ENCODE assay signal across 1 cellular context in genomic region chr2:142930835-142931398, GRCh38.
TF ChIP-seq lines count a peak whose summit lies in the region.

No MANE protein-coding gene starts in this region.

TF ChIP-seq in K562, 482 proteins besides CTCF, POLR2A, EP300 and RAD21 (continued from another document and continues in another):
- peak; percentile 80; the same call in 1 of the 2 replicates for TF ChIP-seq DIDO1 (tag; IDR thresholded peaks at IDR 0.05; ENCODE audit: low read depth)
- TF ChIP-seq SP1 (CRISPR knock-in tag; IDR thresholded peaks at IDR 0.05): peak; percentile 60; the same call in 1 of the 2 replicates
- no peak for TF ChIP-seq ZNF551 (CRISPR knock-in tag; IDR thresholded peaks at IDR 0.05)
- no peak for TF ChIP-seq SAFB (IDR thresholded peaks at IDR 0.05; ENCODE audit: borderline replicate concordance, low read depth, low read length)
- peak; percentile 64 for TF ChIP-seq E2F8 (IDR thresholded peaks at IDR 0.05; ENCODE audit: low read depth, partially characterized antibody)
- peak; percentile 27; the same call in 1 of the 2 replicates for TF ChIP-seq ETV5 (CRISPR knock-in tag; IDR thresholded peaks at IDR 0.05; ENCODE audit: low read depth)
- TF ChIP-seq ZBTB11 (CRISPR knock-in tag; IDR thresholded peaks at IDR 0.05): peak in 1 of 3 experiments; percentile 89; a peak in 2 of 6 replicates
- TF ChIP-seq TCFL5 (CRISPR knock-in tag; conservative IDR thresholded peaks at IDR 0.05): no peak
- no peak; the same call in 1 of the 2 replicates for TF ChIP-seq FOXK1 (CRISPR knock-in tag; IDR thresholded peaks at IDR 0.05; ENCODE audit: borderline replicate concordance)
- peak; percentile 29; the same call in 1 of the 2 replicates for TF ChIP-seq MTA3 (IDR thresholded peaks at IDR 0.05; ENCODE audit: borderline replicate concordance)
- TF ChIP-seq BMI1 (IDR thresholded peaks at IDR 0.05; ENCODE audit: low read length): no peak
- no peak for TF ChIP-seq PCBP2 (IDR thresholded peaks at IDR 0.05; ENCODE audit: low read depth, low read length, poor library complexity, severe bottlenecking)
- peak; percentile 59 for TF ChIP-seq SUPT5H (IDR thresholded peaks at IDR 0.05)
- TF ChIP-seq BACH1 (tag; IDR thresholded peaks at IDR 0.05): peak; percentile 83; the same call in 1 of the 2 replicates
- TF ChIP-seq ATF2 (CRISPR knock-in tag; IDR thresholded peaks at IDR 0.05): no peak
- TF ChIP-seq TFE3 (CRISPR knock-in tag; IDR thresholded peaks at IDR 0.05): no peak
- no peak for TF ChIP-seq ZNF785 (CRISPR knock-in tag; IDR thresholded peaks at IDR 0.05)
- 0 out of 2 replicates have a peak, but pooled peaks have one; percentile 12 for TF ChIP-seq ZBTB9 (CRISPR knock-in tag; IDR thresholded peaks at IDR 0.05)
- TF ChIP-seq ZNF586 (CRISPR knock-in tag; conservative IDR thresholded peaks at IDR 0.05): no peak
- no peak for TF ChIP-seq POLR3G (IDR thresholded peaks at IDR 0.05; ENCODE audit: extremely low read depth, insufficient read length, insufficient replicate concordance)
- no peak for TF ChIP-seq TAF15 (IDR thresholded peaks at IDR 0.05; ENCODE audit: low read depth, low read length)
- TF ChIP-seq KDM5B (IDR thresholded peaks at IDR 0.05; ENCODE audit: insufficient replicate concordance, low read depth, low read length): no peak
- TF ChIP-seq GATAD2B (IDR thresholded peaks at IDR 0.05; ENCODE audit: borderline replicate concordance): no peak
- TF ChIP-seq ARNT (IDR thresholded peaks at IDR 0.05): no peak
- TF ChIP-seq POLR2B (IDR thresholded peaks at IDR 0.05; ENCODE audit: low read depth, partially characterized antibody): peak; percentile 41
- TF ChIP-seq GABPB1 (CRISPR knock-in tag; IDR thresholded peaks at IDR 0.05): peak; percentile 88
- TF ChIP-seq HMG20B (CRISPR knock-in tag; IDR thresholded peaks at IDR 0.05): no peak
- peak; percentile 95 for TF ChIP-seq ELF2 (CRISPR knock-in tag; IDR thresholded peaks at IDR 0.05)
- peak; percentile 94 for TF ChIP-seq PHF20 (IDR thresholded peaks at IDR 0.05; ENCODE audit: partially characterized antibody)
- TF ChIP-seq RBFOX2 (IDR thresholded peaks at IDR 0.05; ENCODE audit: low read depth, low read length): peak; percentile 40
- TF ChIP-seq SOX6 (IDR thresholded peaks at IDR 0.05): 0 out of 2 replicates have a peak, but pooled peaks have one; percentile 12
- no peak for TF ChIP-seq RHOXF2B (CRISPR knock-in tag; conservative IDR thresholded peaks at IDR 0.05)
- TF ChIP-seq ZNF592 (IDR thresholded peaks at IDR 0.05): 0 out of 2 replicates have a peak, but pooled peaks have one; percentile 41
- TF ChIP-seq L3MBTL2 (IDR thresholded peaks at IDR 0.05): peak; percentile 63
- TF ChIP-seq TSHZ1 (CRISPR knock-in tag; IDR thresholded peaks at IDR 0.05): no peak
- TF ChIP-seq YY1 (IDR thresholded peaks at IDR 0.05; ENCODE audit: borderline replicate concordance in 1 of 3, control insufficient read depth in 1 of 3, extremely low read depth in 1 of 3, insufficient read depth in 3 of 3, insufficient read length in 1 of 3, insufficient replicate concordance in 2 of 3, low read depth in 1 of 3, low read length in 2 of 3): peak in 1 of 3 experiments; percentile 35
- peak; percentile 94 for TF ChIP-seq ZFX (CRISPR knock-in tag; IDR thresholded peaks at IDR 0.05)
- peak; percentile 46; the same call in 1 of the 2 replicates for TF ChIP-seq POLR2AphosphoS5 (IDR thresholded peaks at IDR 0.05; ENCODE audit: control insufficient read depth, insufficient read depth, low read depth, low read length)
- peak; percentile 99 for TF ChIP-seq CREM (IDR thresholded peaks at IDR 0.05; ENCODE audit: low read depth)
- no peak for TF ChIP-seq STAT6 (CRISPR knock-in tag; IDR thresholded peaks at IDR 0.05)
- no peak for TF ChIP-seq ZNF217 (CRISPR knock-in tag; IDR thresholded peaks at IDR 0.05)
